Comparison of ENCODE assay signal across 1 cellular context in the genomic region with DNA sequence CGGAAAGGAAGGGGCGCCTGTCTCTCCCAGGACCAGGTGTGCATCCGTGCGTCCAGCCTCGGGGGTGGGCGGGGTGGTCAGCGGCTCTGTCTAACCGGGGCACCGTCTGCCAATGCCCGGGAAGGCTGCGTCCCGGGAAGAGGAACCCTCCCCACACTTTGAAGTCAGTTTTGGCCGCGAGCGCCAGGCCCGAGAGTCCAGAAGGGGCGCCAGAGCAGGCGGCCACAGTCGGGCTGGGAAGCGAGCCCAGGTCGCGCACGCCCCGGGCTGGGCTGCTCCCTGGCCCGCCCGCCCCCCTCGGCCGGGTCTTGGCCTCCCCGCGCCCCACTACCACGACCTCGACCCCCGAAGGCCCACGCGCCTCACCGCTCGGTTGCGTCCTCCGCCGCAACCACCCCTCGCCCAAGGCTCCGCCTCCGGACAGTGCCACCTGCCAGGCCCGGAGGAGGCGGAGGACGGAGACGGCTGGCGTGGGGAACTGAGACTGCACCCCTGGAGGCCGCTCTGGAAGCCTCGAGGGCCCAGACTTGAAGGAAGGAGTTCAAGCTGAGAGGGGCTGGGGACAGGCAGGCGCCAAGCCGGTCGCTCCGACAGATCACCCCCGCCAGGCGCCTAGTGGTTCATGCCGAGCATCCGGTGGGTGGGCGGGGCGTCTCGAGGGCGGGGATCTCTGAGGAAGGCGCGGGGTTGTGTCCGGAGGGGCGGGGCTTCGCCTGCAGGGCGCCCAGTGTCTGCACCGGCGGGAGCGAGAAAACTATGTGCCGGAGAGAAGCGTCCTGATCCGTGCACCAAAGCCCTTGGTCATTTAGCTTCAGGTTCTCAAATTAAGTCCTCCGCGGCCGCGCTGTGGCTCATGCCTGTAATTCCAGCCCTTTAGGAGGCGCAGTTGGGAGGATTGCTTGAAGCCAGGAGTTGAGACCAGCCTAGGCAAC.
TF ChIP-seq lines count a peak whose summit lies in the region.

Gene BRAT1, minus strand, starts transcription at position 404 of the 932 bp plus-strand sequence. CDS start 1,093 bp downstream, outside the sequence.

TF ChIP-seq in IMR-90, 13 proteins besides CTCF, POLR2A, EP300 and RAD21 (continued from another document):
- peak; percentile 54; the same call in 1 of the 2 replicates for TF ChIP-seq MAZ (IDR thresholded peaks at IDR 0.05; ENCODE audit: borderline replicate concordance, low read depth, low read length)
- TF ChIP-seq CEBPB (IDR thresholded peaks at IDR 0.05; ENCODE audit: low read depth, low read length): no peak
- TF ChIP-seq ELK1 (IDR thresholded peaks at IDR 0.05; ENCODE audit: borderline replicate concordance, low read depth, low read length): no peak
